Comparison of ENCODE assay signal across 1 cellular context in genomic region chr1:49016030-49016991, GRCh38.
TF ChIP-seq lines count a peak whose summit lies in the region.

No MANE protein-coding gene starts in this region.

TF ChIP-seq in GM23338, 12 proteins besides CTCF, POLR2A, EP300 and RAD21 (continued from another document):
- TF ChIP-seq ZNF462 (CRISPR knock-in tag; IDR thresholded peaks at IDR 0.05) (no peak), ETS1 (IDR thresholded peaks at IDR 0.05) (no peak), REST (IDR thresholded peaks at IDR 0.05; ENCODE audit: unreplicated experiment) (no peak), EZH2 (IDR thresholded peaks at IDR 0.05; ENCODE audit: low read depth, unreplicated experiment) (no peak), STAT1 (IDR thresholded peaks at IDR 0.05; ENCODE audit: unreplicated experiment) (no peak)
